In the genomic region with DNA sequence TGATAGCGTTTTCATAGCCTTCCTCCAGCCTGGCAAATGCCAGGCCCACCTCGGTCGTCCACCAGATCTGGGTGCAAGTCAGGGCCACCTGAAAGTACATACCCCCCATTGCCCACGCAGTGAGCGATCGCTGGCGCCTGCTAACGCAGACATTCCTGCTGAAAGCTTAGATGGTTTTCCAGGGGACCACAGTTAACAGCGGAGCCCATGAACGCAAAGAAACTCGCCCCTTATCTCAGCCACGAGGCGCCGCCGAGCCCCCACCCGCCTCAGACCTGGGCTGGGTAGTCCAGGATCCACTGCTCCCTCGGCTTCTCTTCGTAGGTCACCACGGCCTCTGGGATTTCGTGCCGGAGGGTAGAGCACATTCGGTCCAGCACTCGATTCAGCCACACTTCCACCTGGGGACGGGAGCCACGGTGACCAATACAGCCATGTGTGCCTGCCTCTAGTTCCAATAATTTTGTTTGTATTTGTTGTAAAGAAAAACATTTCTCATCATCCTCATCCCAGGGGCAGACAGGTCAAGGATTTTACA, we compare ENCODE assay signal across 27 cellular contexts.
"Had no signal": no experiment of that assay in that cellular context is flagged by ENCODE, and none has a peak within 500 bp of the region (broad histone marks: within the 10 kb centered on the region; RNA-seq: fewer than 3 reads in every experiment).

No MANE protein-coding gene starts in this region.

- H3K9me3 ChIP-seq: gastrocnemius medialis, left lung, mucosa of descending colon, prostate gland, right atrium auricular region, sigmoid colon, testis, tibial artery had no signal

- FAIRE-seq: colon, urothelium cell line had no signal

- H3K9me3 Mint-ChIP-seq: mesothelial cell of epicardium; naive thymus-derived CD4-positive, alpha-beta T cell; nephron; neural progenitor cell; stimulated activated memory B cell treated with anti-CD40 and anti-IgM and Interleukin-4, amounts not matched to agents 10 μg/mL and 1 μg/mL and 100 μg/mL, for 72 hours; type B pancreatic cell had no signal

- H3K27ac ChIP-seq: dorsolateral prefrontal cortex, epithelial cell of prostate, gastrocnemius medialis, left lung, neural progenitor cell, prostate gland, right atrium auricular region, sigmoid colon, testis, tibial artery had no signal

- H3K4me3 Mint-ChIP-seq: mesothelial cell of epicardium; naive thymus-derived CD4-positive, alpha-beta T cell; nephron; neural progenitor cell; stimulated activated memory B cell treated with anti-CD40 and anti-IgM and Interleukin-4, amounts not matched to agents 10 μg/mL and 1 μg/mL and 100 μg/mL, for 72 hours; type B pancreatic cell had no signal

- H3K36me3 Mint-ChIP-seq: mesothelial cell of epicardium; naive thymus-derived CD4-positive, alpha-beta T cell; neural progenitor cell; stimulated activated memory B cell treated with anti-CD40 and anti-IgM and Interleukin-4, amounts not matched to agents 10 μg/mL and 1 μg/mL and 100 μg/mL, for 72 hours; type B pancreatic cell had no signal

- H3K9ac ChIP-seq: neural progenitor cell had no signal

- H3K4me3 ChIP-seq: dorsolateral prefrontal cortex, gastrocnemius medialis, left lung, mucosa of descending colon, neural progenitor cell, prostate gland, right atrium auricular region, sigmoid colon, testis, tibial artery had no signal

- H3K4me2 ChIP-seq: neural progenitor cell had no signal

- H3K4me1 Mint-ChIP-seq: nephron; stimulated activated memory B cell treated with anti-CD40 and anti-IgM and Interleukin-4, amounts not matched to agents 10 μg/mL and 1 μg/mL and 100 μg/mL, for 72 hours had no signal

- ATAC-seq: esophagus mucosa; gastrocnemius medialis; left cardiac atrium; left lung; mucosa of descending colon; naive thymus-derived CD4-positive, alpha-beta T cell; stimulated activated memory B cell treated with anti-CD40 and anti-IgM and Interleukin-4, amounts not matched to agents 10 μg/mL and 1 μg/mL and 100 μg/mL, for 72 hours; stimulated activated naive CD8-positive, alpha-beta T cell treated with anti-CD3 and anti-CD28 coated beads, Interleukin-15, Interleukin-2, amounts not matched to agents 100 U/mL and 50 U/mL, for 24 hours had no signal

- H3K36me3 ChIP-seq: gastrocnemius medialis, left lung, neural progenitor cell, prostate gland, right atrium auricular region, sigmoid colon, tibial artery had no signal

- H3K27ac Mint-ChIP-seq: mesothelial cell of epicardium; nephron; neural progenitor cell; stimulated activated memory B cell treated with anti-CD40 and anti-IgM and Interleukin-4, amounts not matched to agents 10 μg/mL and 1 μg/mL and 100 μg/mL, for 72 hours; type B pancreatic cell had no signal

- H3K4me1 ChIP-seq: gastrocnemius medialis, left lung, neural progenitor cell, prostate gland, right atrium auricular region, sigmoid colon, testis, tibial artery had no signal

- H3K27me3 ChIP-seq: left lung, neural progenitor cell, right atrium auricular region, sigmoid colon, testis, tibial artery had no signal

- DNase-seq: dorsolateral prefrontal cortex; effector CD4-positive, alpha-beta T cell; foreskin fibroblast; gastrocnemius medialis; head of caudate nucleus; left cardiac atrium; mesenchymal stem cell; naive thymus-derived CD4-positive, alpha-beta T cell; sigmoid colon; stimulated activated CD4-positive, alpha-beta T cell treated with anti-CD3 and anti-CD28 coated beads, Interleukin-4, amount 100 ng/mL, for 4 hours; stimulated activated naive CD8-positive, alpha-beta T cell treated with anti-CD3 and anti-CD28 coated beads, Interleukin-15, Interleukin-2, amounts not matched to agents 100 U/mL and 50 U/mL, for 24 hours; substantia nigra; testis; tibial artery had no signal
